In genomic region chr1:193417945-193418744, GRCh38 we compare ENCODE assay signal across 8 cellular contexts.
DNase-seq lines count a peak whose midpoint lies in the region; ATAC-seq and TF ChIP-seq lines count a peak whose summit lies in the region.

No MANE protein-coding gene starts in this region.

- peak overlapping the region; percentile 88 for H3K4me3 Mint-ChIP-seq in CD4-positive, alpha-beta T cell

- POLR2A ChIA-PET in CD4-positive, alpha-beta T cell (lab: Charles Lee) = interaction anchor here (0.9 to 1.3 kb wide), 4 partner anchors 40 to 231 kb away, joined by 3 to 6 read pairs (median 4); partner anchors contain the start of gene B3GALT2

- H3K9me3 Mint-ChIP-seq in CD4-positive, alpha-beta T cell = peaks cover 4% of the 10 kb centered on the region

- 29 to 31% methylated on average over 4 of the region's 4 CpGs for WGBS in lower leg skin, 2 donors

- no peaks in the 10 kb centered on the region for H3K4me1 ChIP-seq in neuron (ENCODE audit: insufficient read depth, low read length)

- peaks cover 51% of the 10 kb centered on the region for H3K4me1 Mint-ChIP-seq in CD4-positive, alpha-beta T cell (ENCODE audit: low read depth)

- ATAC-seq in CD4-positive, alpha-beta T cell (ENCODE audit: poor library complexity) = peak; percentile 75
- peak; percentile 53 for ATAC-seq in GM21825 (IDR thresholded peaks at IDR 0.05; ENCODE audit: unreplicated experiment)

- no peak for TF ChIP-seq POLR2A in lower leg skin (IDR thresholded peaks at IDR 0.05)

- TF ChIP-seq CTCF in CD4-positive, alpha-beta T cell (IDR thresholded peaks at IDR 0.05) = no peak
- no peak for TF ChIP-seq CTCF in lower leg skin (IDR thresholded peaks at IDR 0.05)

- H3K4me3 ChIP-seq in neuron (ENCODE audit: low read length) = no peak overlapping the region
- H3K4me3 ChIP-seq in lower leg skin (ENCODE audit: low read depth, poor library complexity, severe bottlenecking) = no peak overlapping the region

- no peaks in the 10 kb centered on the region for H3K36me3 ChIP-seq in neuron (ENCODE audit: insufficient read depth, low read length)

- H2AFZ ChIP-seq in neuron (ENCODE audit: low read depth, low read length) = peak overlapping the region; percentile 51

- H3K27me3 Mint-ChIP-seq in CD4-positive, alpha-beta T cell = no peaks in the 10 kb centered on the region

- H3K36me3 Mint-ChIP-seq in CD4-positive, alpha-beta T cell (ENCODE audit: low read depth) = peaks cover 11% of the 10 kb centered on the region

- no peaks in the 10 kb centered on the region for H3K9me3 ChIP-seq in CD4-positive, alpha-beta T cell (ENCODE audit: control insufficient read depth, low read length)
- H3K9me3 ChIP-seq in neuron (ENCODE audit: low read length) = no peaks in the 10 kb centered on the region

- no peak for DNase-seq in CD4-positive, alpha-beta T cell
- DNase-seq in OCI-M1 (lab: John Stamatoyannopoulos, UW) (peak; percentile 92), dermis microvascular lymphatic vessel endothelial cell (ENCODE audit: low read depth in 2 of 2) (peak; percentile 31 to 48), lower leg skin (ENCODE audit: low spot score in 2 of 2) (no peak), cerebellar nuclear complex (lab: John Stamatoyannopoulos, UW) (no peak), MV-4-11 (lab: John Stamatoyannopoulos, UW) (no peak)

- H3K27me3 ChIP-seq in CD4-positive, alpha-beta T cell (ENCODE audit: control insufficient read depth, insufficient read depth, low read length) = no peaks in the 10 kb centered on the region
- H3K27me3 ChIP-seq in neuron (ENCODE audit: insufficient read depth, low read length) = no peaks in the 10 kb centered on the region

- peak overlapping the region; percentile 94 for H3K27ac Mint-ChIP-seq in CD4-positive, alpha-beta T cell

- H3K27ac ChIP-seq in CD4-positive, alpha-beta T cell (ENCODE audit: low read depth, low read length) = peak overlapping the region; percentile 44

- CTCF ChIA-PET in CD4-positive, alpha-beta T cell (lab: Charles Lee) = interaction anchor here (1.7 kb wide), 1 partner anchor 234 kb away, joined by 3 read pairs; no protein-coding TSS in a partner anchor

- intact Hi-C loops in CD4-positive, alpha-beta T cell (cut with DNase I, micrococcal nuclease) = loop anchor here in 1 of 2 experiments (10.0 kb wide), 2 partner anchors 127 to 357 kb away; no protein-coding TSS in a partner anchor
- intact Hi-C loops in lower leg skin (cut with DNase I; ENCODE audit: low total_unique reads) = no loop called here

Comparison
In these comparisons a context has a peak if more than half of its experiments do, and no peak if none do; other contexts are left out.
1. DNase-seq: peak in OCI-M1 (single experiment) and dermis microvascular lymphatic vessel endothelial cell (2 of 2); none in CD4-positive, alpha-beta T cell (0 of 10), lower leg skin (0 of 2), cerebellar nuclear complex (0 of 2) and MV-4-11 (single experiment).